ENCODE assay signal across 23 cellular contexts in genomic region chr22:49774499-49775151, GRCh38. TPM values are rescaled to one million over a fixed set of nuclear protein-coding genes. Genes with fewer than 3 reads are reported as not detected.
DNase-seq lines count a peak whose midpoint lies in the region; ATAC-seq and TF ChIP-seq lines count a peak whose summit lies in the region.
"Had no signal": no experiment of that assay in that cellular context is flagged by ENCODE, and none has a peak within 500 bp of the region (broad histone marks: within the 10 kb centered on the region; RNA-seq: fewer than 3 reads in every experiment).

No MANE protein-coding gene starts in this region.

- no peak overlapping the region for H3K4me3 Mint-ChIP-seq in activated T-cell treated with anti-CD3 and anti-CD28 coated beads, Interleukin-2, amount 50 U/mL, for 24 hours
- H3K4me3 Mint-ChIP-seq in activated T-cell treated with anti-CD3 and anti-CD28 coated beads, Interleukin-2, amount 50 U/mL, for 4 hours: no peak overlapping the region
- no peak overlapping the region for H3K4me3 Mint-ChIP-seq in glutamatergic neuron (ENCODE audit: unreplicated experiment)
- H3K4me3 Mint-ChIP-seq: B cell; CD4-positive, CD25-positive, alpha-beta regulatory T cell; HFFc6 had no signal

- no peak for DNase-seq in activated T-cell treated with anti-CD3 and anti-CD28 coated beads, Interleukin-2, amount 50 U/mL, for 24 hours
- DNase-seq in activated T-cell treated with anti-CD3 and anti-CD28 coated beads, Interleukin-2, amount 50 U/mL, for 4 hours: no peak
- DNase-seq in H7 (peak; percentile 56), glutamatergic neuron (peak; percentile 11), ureter (ENCODE audit: low spot score) (no peak)
- no peak for DNase-seq in activated naive CD4-positive, alpha-beta T cell treated with Interleukin-2 at 50 U/mL for 16 hours
- DNase-seq: CD4-positive, CD25-positive, alpha-beta regulatory T cell; COR-L47; DMS79; HFFc6; KBM-7; NCI-H1092 treated with DMSO at 0.1 percent for 48 hours; NCI-H1436 treated with DMSO at 0.1 percent for 48 hours; NCI-H1930; NCI-H345; NCI-H524; NCI-H774; OCI-M1; SHP77 had no signal

- H3K27ac ChIP-seq in BLaER1: peak overlapping the region; percentile 90
- H3K27ac ChIP-seq: A549 had no signal

- no peaks in the 10 kb centered on the region for H3K27me3 Mint-ChIP-seq in activated T-cell treated with anti-CD3 and anti-CD28 coated beads, Interleukin-2, amount 50 U/mL, for 24 hours
- H3K27me3 Mint-ChIP-seq in activated T-cell treated with anti-CD3 and anti-CD28 coated beads, Interleukin-2, amount 50 U/mL, for 4 hours (ENCODE audit: low read depth): no peaks in the 10 kb centered on the region
- peaks cover 13% of the 10 kb centered on the region for H3K27me3 Mint-ChIP-seq in glutamatergic neuron (ENCODE audit: unreplicated experiment)
- H3K27me3 Mint-ChIP-seq: B cell; CD4-positive, CD25-positive, alpha-beta regulatory T cell had no signal

- no peaks in the 10 kb centered on the region for H3K9me3 ChIP-seq in BLaER1
- H3K9me3 ChIP-seq: A549 had no signal

- H3K4me2 ChIP-seq in BLaER1: peak overlapping the region; percentile 87
- H3K4me2 ChIP-seq: A549 had no signal

- peaks cover 14% of the 10 kb centered on the region for H3K4me1 Mint-ChIP-seq in activated T-cell treated with anti-CD3 and anti-CD28 coated beads, Interleukin-2, amount 50 U/mL, for 24 hours (ENCODE audit: low read depth)
- H3K4me1 Mint-ChIP-seq in activated T-cell treated with anti-CD3 and anti-CD28 coated beads, Interleukin-2, amount 50 U/mL, for 4 hours (ENCODE audit: low read depth): peaks cover 10% of the 10 kb centered on the region
- H3K4me1 Mint-ChIP-seq in glutamatergic neuron (ENCODE audit: low read depth, unreplicated experiment): peaks cover 6% of the 10 kb centered on the region

- H3K36me3 ChIP-seq in BLaER1 (peaks cover 54% of the 10 kb centered on the region), H7 (replicated peaks; ENCODE audit: control insufficient read depth, insufficient read depth, low read length) (peaks cover 2% of the 10 kb centered on the region)

- H3K9ac ChIP-seq in BLaER1: peak overlapping the region; percentile 71

- ATAC-seq in activated T-cell treated with anti-CD3 and anti-CD28 coated beads, Interleukin-2, amount 50 U/mL, for 4 hours: no peak
- ATAC-seq in HG02938 (IDR thresholded peaks at IDR 0.05; ENCODE audit: unreplicated experiment): no peak
- ATAC-seq: A549 had no signal

- TF ChIP-seq CTCF in glutamatergic neuron (IDR thresholded peaks at IDR 0.05; ENCODE audit: partially characterized antibody, unreplicated experiment): no peak

- no peaks in the 10 kb centered on the region for H3K9me3 Mint-ChIP-seq in activated T-cell treated with anti-CD3 and anti-CD28 coated beads, Interleukin-2, amount 50 U/mL, for 24 hours
- no peaks in the 10 kb centered on the region for H3K9me3 Mint-ChIP-seq in activated T-cell treated with anti-CD3 and anti-CD28 coated beads, Interleukin-2, amount 50 U/mL, for 4 hours
- peaks cover 4% of the 10 kb centered on the region for H3K9me3 Mint-ChIP-seq in glutamatergic neuron (ENCODE audit: unreplicated experiment)
- H3K9me3 Mint-ChIP-seq: HFFc6 had no signal

- peaks cover 63% of the 10 kb centered on the region for H3K36me3 Mint-ChIP-seq in activated T-cell treated with anti-CD3 and anti-CD28 coated beads, Interleukin-2, amount 50 U/mL, for 24 hours (ENCODE audit: low read depth)
- H3K36me3 Mint-ChIP-seq in activated T-cell treated with anti-CD3 and anti-CD28 coated beads, Interleukin-2, amount 50 U/mL, for 4 hours (ENCODE audit: insufficient read depth): peaks cover 16% of the 10 kb centered on the region
- H3K36me3 Mint-ChIP-seq in glutamatergic neuron (ENCODE audit: unreplicated experiment): no peaks in the 10 kb centered on the region

- peak overlapping the region; percentile 73 for H3K27ac Mint-ChIP-seq in activated T-cell treated with anti-CD3 and anti-CD28 coated beads, Interleukin-2, amount 50 U/mL, for 24 hours
- H3K27ac Mint-ChIP-seq in glutamatergic neuron (ENCODE audit: unreplicated experiment): no peak overlapping the region
- H3K27ac Mint-ChIP-seq: B cell; CD4-positive, CD25-positive, alpha-beta regulatory T cell; HFFc6 had no signal

- H3K27me3 ChIP-seq in BLaER1: no peaks in the 10 kb centered on the region
- no peaks in the 10 kb centered on the region for H3K27me3 ChIP-seq in H7 (ENCODE audit: control insufficient read depth, insufficient read depth, low read length)

- peaks cover 39% of the 10 kb centered on the region for H4K20me1 ChIP-seq in BLaER1

- H3K4me3 ChIP-seq in BLaER1: peak overlapping the region; percentile 28; the same call in 1 of the 2 replicates
- H3K4me3 ChIP-seq in H7 (ENCODE audit: insufficient read depth, low read depth, low read length): no peak overlapping the region
- H3K4me3 ChIP-seq: A549 had no signal

- peaks cover 99% of the 10 kb centered on the region for H3K4me1 ChIP-seq in BLaER1
- H3K4me1 ChIP-seq: A549 had no signal

RNA-seq across cellular contexts. Expression of gene BRD1, which starts 53.0 kb away (rescaled TPM):
- total RNA-seq in activated T-cell treated with anti-CD3 and anti-CD28 coated beads, Interleukin-2, amount 50 U/mL, for 4 hours: 10 to 100 TPM; 26.8 to 34.9 (median 32.3) TPM
- total RNA-seq in H7 (2014; rRNA removed; shearing (Covaris generic)): 24.9 and 29.5 TPM in 2 replicates
- 73.7 TPM for total RNA-seq in glutamatergic neuron (ENCODE audit: unreplicated experiment)
- total RNA-seq in ureter: 41.5 TPM

Comparison
In these comparisons a context has a peak if more than half of its experiments do, and no peak if none do; other contexts are left out.
1. DNase-seq: peak in H7 (single experiment) and glutamatergic neuron (single experiment); none in activated T-cell treated with anti-CD3 and anti-CD28 coated beads, Interleukin-2, amount 50 U/mL, for 24 hours (single experiment), activated T-cell treated with anti-CD3 and anti-CD28 coated beads, Interleukin-2, amount 50 U/mL, for 4 hours (single experiment), activated naive CD4-positive, alpha-beta T cell treated with Interleukin-2 at 50 U/mL for 16 hours (single experiment) and ureter (single experiment).